In the genomic region with DNA sequence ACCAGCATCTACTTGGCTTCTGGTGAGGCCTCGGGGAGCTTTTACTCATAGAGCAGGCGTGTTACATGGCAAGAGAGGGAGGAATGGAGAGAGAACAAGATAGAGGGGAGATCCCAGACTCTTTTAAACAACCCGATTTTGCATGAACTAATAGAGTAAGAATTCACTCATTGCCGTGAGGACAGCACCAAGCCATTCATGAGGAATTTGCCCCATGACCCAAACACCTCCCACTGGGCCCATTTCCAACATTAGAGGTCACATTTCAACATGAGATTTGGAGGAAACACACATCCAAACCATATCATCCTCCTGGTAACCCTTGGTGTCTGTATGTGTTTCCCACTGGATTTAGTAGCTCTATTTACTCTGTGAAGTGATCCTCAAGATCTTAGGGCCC, we compare ENCODE assay signal across 23 cellular contexts.
DNase-seq lines count a peak whose midpoint lies in the region; TF ChIP-seq lines count a peak whose summit lies in the region.
"Had no signal": no experiment of that assay in that cellular context is flagged by ENCODE, and none has a peak within 500 bp of the region (broad histone marks: within the 10 kb centered on the region; RNA-seq: fewer than 3 reads in every experiment).

No MANE protein-coding gene starts in this region.

- H3K36me3 ChIP-seq in ACC112 (ENCODE audit: insufficient read depth, low read length) = no peaks in the 10 kb centered on the region
- H3K36me3 ChIP-seq: MG63, stomach, tibial nerve had no signal

- peaks cover 5% of the 10 kb centered on the region for H3K4me1 ChIP-seq in ACC112 (ENCODE audit: control insufficient read depth, insufficient read depth, low read length, unreplicated experiment)
- H3K4me1 ChIP-seq: A549, stomach, tibial nerve had no signal

- H3K4me3 ChIP-seq in ACC112 (ENCODE audit: low read depth, low read length) (no peak overlapping the region), choroid plexus epithelial cell (ENCODE audit: low read depth, low read length) (no peak overlapping the region)
- H3K4me3 ChIP-seq: A549, GM23338, MG63, mucosa of descending colon, stomach, tibial nerve had no signal

- no peaks in the 10 kb centered on the region for H3K79me2 ChIP-seq in ACC112 (ENCODE audit: control insufficient read depth, insufficient read depth, low read length, unreplicated experiment)

- H3K27me3 ChIP-seq in ACC112 (ENCODE audit: insufficient read depth, low read length) = no peaks in the 10 kb centered on the region
- H3K27me3 ChIP-seq: MG63, stomach, tibial nerve had no signal

- H3K27ac ChIP-seq in ACC112 (ENCODE audit: low read depth, low read length) = peak overlapping the region; percentile 38
- H3K27ac ChIP-seq: A549, epithelial cell of prostate, stomach, tibial nerve had no signal

- peak; percentile 67 for DNase-seq in M059J (ENCODE audit: low read depth)
- peak; percentile 77 for DNase-seq in choroid plexus epithelial cell (ENCODE audit: low read depth)
- peak; percentile 46 for DNase-seq in kidney tubule cell (ENCODE audit: low spot score)
- DNase-seq in Ammon's horn (ENCODE audit: low spot score) = no peak
- DNase-seq in GF-D8 (lab: John Stamatoyannopoulos, UW) = no peak
- DNase-seq in activated naive CD4-positive, alpha-beta T cell treated with anti-CD3 and anti-CD28 coated beads, Interleukin-2, amount 50 U/mL, for 16 hours = no peak
- DNase-seq in occipital lobe (lab: John Stamatoyannopoulos, UW) = no peak
- DNase-seq: activated CD4-positive, CD25-positive, alpha-beta regulatory T cell; activated CD8-positive, alpha-beta T cell treated with anti-CD3 and anti-CD28 coated beads, Interleukin-2, amount 10 ng/mL, durations not matched to agents 7 days and 5 days; activated T-cell treated with anti-CD3 and anti-CD28 coated beads, Interleukin-2, amount 50 U/mL, for 1 hour; left cardiac atrium; MG63; mucosa of descending colon; NCI-H1417 treated with DMSO at 0.1 percent for 48 hours; NCI-H524 treated with DMSO at 0.1 percent for 48 hours; nephron progenitor cell; stimulated activated CD4-positive, alpha-beta T cell treated with anti-CD3 and anti-CD28 coated beads, Interleukin-15, amount 100 ng/mL, for 24 hours; stomach had no signal

- no peak overlapping the region for H2AFZ ChIP-seq in ACC112 (ENCODE audit: low read length, unreplicated experiment)
- H2AFZ ChIP-seq: GM23338 had no signal

- TF ChIP-seq CTCF in choroid plexus epithelial cell (conservative IDR thresholded peaks at IDR 0.05; ENCODE audit: low read depth, low read length) = no peak

Comparison
In these comparisons a context has a peak if more than half of its experiments do, and no peak if none do; other contexts are left out.
1. DNase-seq: peak in M059J (single experiment), choroid plexus epithelial cell (single experiment) and kidney tubule cell (single experiment); none in Ammon's horn (single experiment), GF-D8 (single experiment), activated naive CD4-positive, alpha-beta T cell treated with anti-CD3 and anti-CD28 coated beads, Interleukin-2, amount 50 U/mL, for 16 hours (single experiment) and occipital lobe (single experiment).